8 cellular contexts compared by ENCODE assay signal in the genomic region with DNA sequence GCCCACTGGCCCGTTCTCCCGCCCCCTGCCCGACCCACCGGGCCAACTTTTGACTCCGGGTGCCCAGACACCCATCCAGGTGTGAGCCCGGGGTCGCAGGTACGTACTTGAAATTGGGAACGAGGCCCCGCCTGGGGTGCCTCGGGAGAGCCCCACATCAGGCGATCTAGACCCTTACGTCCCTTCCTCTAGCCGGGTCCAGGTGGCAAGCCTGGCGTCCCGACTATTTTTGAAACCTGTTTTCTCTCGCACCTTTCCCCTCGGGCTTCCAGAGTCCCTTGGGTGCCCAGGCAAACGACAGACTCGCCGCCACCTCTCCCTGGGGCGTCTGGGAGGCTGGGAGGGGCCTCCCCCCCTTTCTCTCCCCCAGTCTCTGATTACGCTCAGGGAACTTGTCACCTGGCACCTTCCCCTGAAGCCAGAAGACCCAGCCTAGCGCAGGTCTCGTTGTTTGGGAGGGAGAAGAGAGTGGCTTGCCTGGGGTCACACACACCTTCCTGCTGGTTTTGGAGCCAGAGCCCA. TPM values are rescaled to one million over a fixed set of nuclear protein-coding genes. Genes with fewer than 3 reads are reported as not detected.
DNase-seq lines count a peak whose midpoint lies in the region; ATAC-seq and TF ChIP-seq lines count a peak whose summit lies in the region.

No MANE protein-coding gene starts in this region.

- H3K9me3 ChIP-seq in HUES48 (ENCODE audit: control insufficient read depth, insufficient read depth, low read length) = no peaks in the 10 kb centered on the region

- H3K27ac ChIP-seq in 22Rv1 (peak overlapping the region; percentile 61), HUES48 (ENCODE audit: low read depth, low read length) (no peak overlapping the region)

- H3K4me3 ChIP-seq in HUES48 (ENCODE audit: low read depth, low read length) = peak overlapping the region; percentile 83
- H3K4me3 ChIP-seq in astrocyte of the spinal cord (ENCODE audit: low read depth, low read length) = peak overlapping the region; percentile 64

- peaks cover 12% of the 10 kb centered on the region for H3K4me1 Mint-ChIP-seq in memory B cell

- no peaks in the 10 kb centered on the region for H3K27me3 Mint-ChIP-seq in memory B cell

- H3K9me3 Mint-ChIP-seq in memory B cell = no peaks in the 10 kb centered on the region

- H3K36me3 Mint-ChIP-seq in memory B cell = no peaks in the 10 kb centered on the region

- H3K36me3 ChIP-seq in HUES48 (ENCODE audit: control insufficient read depth, insufficient read depth, low read length) = no peaks in the 10 kb centered on the region

- peak overlapping the region; percentile 83 for H3K4me3 Mint-ChIP-seq in memory B cell

- no peak for DNase-seq in astrocyte of the spinal cord (ENCODE audit: low read depth, low spot score)
- DNase-seq in memory B cell (ENCODE audit: low spot score in 2 of 2) = peak in 1 of 2 donors; percentile 23
- DNase-seq in OCI-M1 (lab: John Stamatoyannopoulos, UW) = no peak
- no peak for DNase-seq in A172 (ENCODE audit: low spot score)

- no peak overlapping the region for H3K9ac ChIP-seq in HUES48 (ENCODE audit: low read depth, low read length)

- no peak overlapping the region for H3K27ac Mint-ChIP-seq in memory B cell

- peaks cover 3% of the 10 kb centered on the region; the same call in 1 of the 2 replicates for H3K27me3 ChIP-seq in HUES48 (ENCODE audit: control insufficient read depth, insufficient read depth, low read length)

- peaks cover 6% of the 10 kb centered on the region; the same call in 1 of the 2 replicates for H3K4me1 ChIP-seq in HUES48 (ENCODE audit: control insufficient read depth, insufficient read depth, low read length)

- ATAC-seq in memory B cell (ENCODE audit: low read depth) (no peak), GM18511 (IDR thresholded peaks at IDR 0.05; ENCODE audit: unreplicated experiment) (no peak), HG03280 (IDR thresholded peaks at IDR 0.05; ENCODE audit: unreplicated experiment) (no peak)

- in situ Hi-C loops in astrocyte of the spinal cord (cut with HindIII; ENCODE audit: low sequenced_read_pairs) = no loop called here

- TF ChIP-seq CTCF in 22Rv1 (IDR thresholded peaks at IDR 0.05) (no peak), astrocyte of the spinal cord (IDR thresholded peaks at IDR 0.05; ENCODE audit: low read depth, low read length) (no peak)

RNA-seq across cellular contexts. Expression of gene LDLRAP1, which starts 0.9 kb away (rescaled TPM):
- total RNA-seq in A172 (2014; rRNA removed; shearing (Covaris generic)) = 8.0 and 12.7 TPM in 2 replicates
